ENCODE assay signal across 12 cellular contexts in genomic region chr17:21029032-21029431, GRCh38. TPM values are rescaled to one million over a fixed set of nuclear protein-coding genes. Genes with fewer than 3 reads are reported as not detected.
A peak's percentile ranks its signal among the peaks of the same experiment; 100 is the strongest.
DNase-seq lines count a peak whose midpoint lies in the region; ATAC-seq, FAIRE-seq and TF ChIP-seq lines count a peak whose summit lies in the region.
"Had no signal": no experiment of that assay in that cellular context is flagged by ENCODE, and none has a peak within 500 bp of the region (broad histone marks: within the 10 kb centered on the region; RNA-seq: fewer than 3 reads in every experiment).

No MANE protein-coding gene starts in this region.

- no peak for TF ChIP-seq RAD21 in GM12878 (IDR thresholded peaks at IDR 0.05; ENCODE audit: insufficient read depth, low read depth, low read length)
- TF ChIP-seq RAD21 in liver (IDR thresholded peaks at IDR 0.05), result no peak

- peak overlapping the region; percentile 36 for H3K27ac ChIP-seq in left ventricle myocardium inferior (replicated peaks)
- H3K27ac ChIP-seq in GM12878 (ENCODE audit: control insufficient read depth, insufficient read depth), result no peak overlapping the region
- H3K27ac ChIP-seq in liver (ENCODE audit: low read depth in 1 of 2, low read length in 2 of 2), result peak overlapping the region; percentile 71
- peak overlapping the region; percentile 36 to 59 (median 48) for H3K27ac ChIP-seq in transverse colon
- H3K27ac ChIP-seq: thyroid gland had no signal

- no peak for FAIRE-seq in GM12878 (lab: Jason Lieb, UNC)

- peaks cover 89% of the 10 kb centered on the region for H3K79me2 ChIP-seq in GM12878 (ENCODE audit: control insufficient read depth, insufficient read depth, low read length)

- no peak overlapping the region for H3K4me2 ChIP-seq in GM12878 (ENCODE audit: control insufficient read depth, insufficient read depth)

- ATAC-seq in GM12878, result no peak
- ATAC-seq in HG03139 (IDR thresholded peaks at IDR 0.05; ENCODE audit: unreplicated experiment), result no peak

- H3K4me3 ChIP-seq in left ventricle myocardium inferior (no peak overlapping the region), GM12878 (no peak overlapping the region), liver (ENCODE audit: low read depth in 1 of 3, low read length in 3 of 3) (no peak overlapping the region), transverse colon (no peak overlapping the region)
- H3K4me3 ChIP-seq: thyroid gland had no signal

- no peak for TF ChIP-seq EP300 in GM12878 (IDR thresholded peaks at IDR 0.05; ENCODE audit: borderline replicate concordance in 1 of 2, control insufficient read depth in 1 of 2, low read depth in 2 of 2, low read length in 2 of 2)
- TF ChIP-seq EP300 in transverse colon (IDR thresholded peaks at IDR 0.05; ENCODE audit: low read depth), result no peak

- CTCF ChIA-PET in GM12878 (lab: Yijun Ruan, JAX), result interaction anchor here (0.7 to 1.8 kb wide), 2 partner anchors 10 to 115 kb away, joined by 3 to 6 read pairs; no protein-coding TSS in a partner anchor

- intact Hi-C loops in left ventricle myocardium inferior (cut with micrococcal nuclease), result no loop called here
- intact Hi-C loops in cardiac septum (cut with DNase I), result no loop called here
- intact Hi-C loops in GM12878 (cut with micrococcal nuclease; ENCODE audit: unreplicated experiment), result no loop called here
- intact Hi-C loops in transverse colon (cut with DNase I; ENCODE audit: low total_unique reads), result no loop called here

- H3K27me3 ChIP-seq in left ventricle myocardium inferior (ENCODE audit: low read depth) (no peaks in the 10 kb centered on the region), GM12878 (replicated peaks in 1 of 2; ENCODE audit: control insufficient read depth in 2 of 2, insufficient read depth in 2 of 2, low read length in 1 of 2) (no peaks in the 10 kb centered on the region), liver (ENCODE audit: control insufficient read depth in 4 of 4, insufficient read depth in 4 of 4, low read length in 3 of 4) (no peaks in the 10 kb centered on the region), transverse colon (no peaks in the 10 kb centered on the region)
- H3K27me3 ChIP-seq: thyroid gland had no signal

- RAD21 ChIA-PET in GM12878 (lab: Charles Lee; ENCODE audit: unreplicated experiment), result no interaction called here

- DNase-seq in left ventricle myocardium inferior (no peak), cardiac septum (ENCODE audit: low spot score) (no peak), GM12878 (ENCODE audit: low read depth, low spot score) (no peak), transverse colon (no peak), DMS53 treated with DMSO at 0.1 percent for 48 hours (lab: John Stamatoyannopoulos, UW; ENCODE audit: unreplicated experiment) (no peak), NCI-H187 treated with DMSO at 0.1 percent for 48 hours (lab: John Stamatoyannopoulos, UW) (no peak)
- DNase-seq: activated naive CD8-positive, alpha-beta T cell treated with anti-CD3 and anti-CD28 coated beads, Interleukin-2, amount 10 ng/mL, durations not matched to agents 7 days and 5 days; COR-L47; NCI-H226; thyroid gland had no signal

- in situ Hi-C loops in GM12878 (cut with MboI) (no loop called here), transverse colon (cut with MboI; ENCODE audit: low pct_ligation_motif_present in 1 of 4, low pct_unique_long_range_greater_than_20kb in 1 of 4, low sequenced_read_pairs in 3 of 4) (no loop called here)

- no peak overlapping the region for H2AFZ ChIP-seq in GM12878 (ENCODE audit: control insufficient read depth, low read depth, low read length)

- peaks cover 28% of the 10 kb centered on the region for H4K20me1 ChIP-seq in GM12878 (ENCODE audit: control insufficient read depth, insufficient read depth)

- SMC1A ChIA-PET in GM12878 (lab: Charles Lee; ENCODE audit: uncharacterized antibody, unreplicated experiment), result interaction anchor here (1.2 to 1.4 kb wide), 2 partner anchors 15 to 22 kb away, joined by 3 read pairs; no protein-coding TSS in a partner anchor

- H3K9me3 ChIP-seq in left ventricle myocardium inferior (replicated peaks), result no peaks in the 10 kb centered on the region
- H3K9me3 ChIP-seq in GM12878 (replicated peaks; ENCODE audit: control insufficient read depth, insufficient read depth, low read length), result no peaks in the 10 kb centered on the region
- no peaks in the 10 kb centered on the region for H3K9me3 ChIP-seq in liver (ENCODE audit: control insufficient read depth in 4 of 4, low read length in 3 of 4)
- no peaks in the 10 kb centered on the region for H3K9me3 ChIP-seq in transverse colon
- H3K9me3 ChIP-seq: thyroid gland had no signal

- 73% methylated on average over 7 of the region's 7 CpGs for WGBS in GM12878 (ENCODE audit: insufficient coverage, insufficient replicate concordance, low lambda C conversion rate, missing lambda C conversion rate)
- 41% methylated on average over 7 of the region's 7 CpGs for WGBS in liver
- 57 to 80% methylated on average over 1 to 7 of the region's 7 CpGs for WGBS in transverse colon (ENCODE audit: low coverage in 1 of 2), 2 donors

- H3K4me1 ChIP-seq in left ventricle myocardium inferior (peaks cover 90% of the 10 kb centered on the region), GM12878 (ENCODE audit: control insufficient read depth, insufficient read depth, low read length) (peaks cover 2% of the 10 kb centered on the region), liver (ENCODE audit: control insufficient read depth in 4 of 4, insufficient read depth in 4 of 4, low read length in 3 of 4) (peaks cover 3 to 19% (median 12%) of the 10 kb centered on the region in 4 donors), transverse colon (peaks cover 18 to 57% (median 26%) of the 10 kb centered on the region in 4 donors)

- TSS peak; percentile 43 for BruUV-seq in GM12878 (replicated peaks; lab: Mats Ljungman, UMichigan)

- POLR2A ChIA-PET in GM12878 (lab: Charles Lee), result no interaction called here

- TF ChIP-seq CTCF in left ventricle myocardium inferior (IDR thresholded peaks at IDR 0.05; ENCODE audit: borderline replicate concordance) (no peak), GM12878 (IDR thresholded peaks at IDR 0.05 in 2 of 3, conservative IDR thresholded peaks at IDR 0.05 in 1 of 3; ENCODE audit: control insufficient read depth in 2 of 3, extremely low read depth in 1 of 3, insufficient read depth in 1 of 3, low read depth in 3 of 3, low read length in 3 of 3) (no peak), liver (IDR thresholded peaks at IDR 0.05; ENCODE audit: low read depth, low read length, missing input control) (no peak), transverse colon (IDR thresholded peaks at IDR 0.05) (no peak)

- H3K36me3 ChIP-seq in left ventricle myocardium inferior (peaks cover 37% of the 10 kb centered on the region), GM12878 (ENCODE audit: control insufficient read depth in 2 of 2, insufficient read depth in 2 of 2, low read length in 1 of 2) (peaks cover 23 to 31% of the 10 kb centered on the region in 2 experiments), liver (ENCODE audit: control insufficient read depth in 4 of 4, insufficient read depth in 3 of 4, low read depth in 1 of 4, low read length in 3 of 4) (peaks cover 4 to 36% (median 25%) of the 10 kb centered on the region in 4 donors), transverse colon (peaks cover 0 to 30% (median 13%) of the 10 kb centered on the region in 4 donors)

- no peak overlapping the region for H3K9ac ChIP-seq in GM12878 (ENCODE audit: control insufficient read depth, insufficient read depth, low read length)
- no peak overlapping the region for H3K9ac ChIP-seq in liver (ENCODE audit: low read depth in 1 of 2, low read length in 2 of 2)

- TF ChIP-seq POLR2A in GM12878 (IDR thresholded peaks at IDR 0.05; ENCODE audit: low read depth, low read length), result no peak
- no peak for TF ChIP-seq POLR2A in transverse colon (IDR thresholded peaks at IDR 0.05)

TF ChIP-seq in liver, 16 proteins besides CTCF, POLR2A, EP300 and RAD21:
- TF ChIP-seq HNF4G (IDR thresholded peaks at IDR 0.05) (no peak), EGR1 (IDR thresholded peaks at IDR 0.05; ENCODE audit: low read depth in 2 of 2) (no peak), JUND (IDR thresholded peaks at IDR 0.05) (peak in 1 of 2 donors; percentile 26), HNF4A (conservative IDR thresholded peaks at IDR 0.05) (peak in 1 of 2 donors; percentile 8)

RNA-seq across cellular contexts. Expression of gene USP22, which starts 13.8 kb away (rescaled TPM):
- total RNA-seq in left ventricle myocardium inferior (159 TPM), cardiac septum (200 TPM), GM12878 (2014; rRNA removed) (130 and 140 TPM in 2 replicates), GM12878 (2014; rRNA removed; fragmentation: Illumina TruSeq; extraction: Trizol) (78.0 and 82.1 TPM in 2 replicates), GM12878 (2021) (200 and 218 TPM in 2 replicates), liver (100 to 1,000 TPM in 1 of 2 donors, 10 to 100 TPM in 1; 83.6 to 109 TPM), transverse colon (100 to 1,000 TPM in 2 of 4 donors, 10 to 100 TPM in 2; 95.5 to 123 (median 108) TPM)
- total RNA-seq in GM12878 (2013; cell fraction: nucleolus; rRNA removed), result 204 and 220 TPM in 2 replicates
- 71.5 TPM for polyA plus RNA-seq in GM12878 (2011; ENCODE audit: low read depth)
- polyA plus RNA-seq in GM12878 (2011; rRNA removed) (62.7 and 113 TPM in 2 replicates), GM12878 (2014; fragmentation: Illumina TruSeq; extraction: Trizol) (101 and 114 TPM in 2 replicates), GM12878 (2014; fragmentation: Nextera tagmentation; extraction: Ambion mirVana) (10 to 100 TPM; 10.8 to 11.6 TPM), GM12878 (2014; rRNA removed) (106 and 116 TPM in 2 replicates), GM12878 (2016; fragmentation: Nextera tagmentation; extraction: Ambion mirVana) (10 to 100 TPM; 85.6 to 91.9 TPM), liver (10 to 100 TPM; 27.2 to 32.6 TPM)
- polyA plus RNA-seq in GM12878 (2011; cell fraction: cytosol; rRNA removed), result 98.3 and 104 TPM in 2 replicates
- polyA plus RNA-seq in GM12878 (2011; cell fraction: nucleus; rRNA removed), result 131 and 163 TPM in 2 replicates
- polyA plus RNA-seq in GM12878 (2012), result 62.2 and 71.3 TPM in 2 replicates
- polyA minus RNA-seq in GM12878 (2011; rRNA and poly(A)+ RNA removed), result 147 and 182 TPM in 2 replicates
- 69.5 and 91.4 TPM in 2 replicates for polyA minus RNA-seq in GM12878 (2011; cell fraction: cytosol; rRNA and poly(A)+ RNA removed)
- 50.4 and 99.9 TPM in 2 replicates for polyA minus RNA-seq in GM12878 (2011; cell fraction: nucleus; rRNA and poly(A)+ RNA removed)
